ENCODE assay signal across 15 cellular contexts in genomic region chr11:44310456-44311272, GRCh38. TPM values are rescaled to one million over a fixed set of nuclear protein-coding genes. Genes with fewer than 3 reads are reported as not detected.
DNase-seq lines count a peak whose midpoint lies in the region; ATAC-seq and TF ChIP-seq lines count a peak whose summit lies in the region.
"Had no signal": no experiment of that assay in that cellular context is flagged by ENCODE, and none has a peak within 500 bp of the region (broad histone marks: within the 10 kb centered on the region; RNA-seq: fewer than 3 reads in every experiment).

No MANE protein-coding gene starts in this region.

- H4K20me1 ChIP-seq in GM23338 (replicated peaks; ENCODE audit: insufficient read depth): peaks cover 31% of the 10 kb centered on the region

- H3K9me2 ChIP-seq in GM23338 (ENCODE audit: insufficient read depth): no peaks in the 10 kb centered on the region

- peaks cover 3% of the 10 kb centered on the region for H3K9me3 Mint-ChIP-seq in activated CD4-positive, alpha-beta T cell treated with anti-CD3 and anti-CD28 coated beads, Interleukin-2, amount 10 ng/mL, durations not matched to agents 24 days and 14 days
- peaks cover 3% of the 10 kb centered on the region; the same call in 2 of the 3 replicates for H3K9me3 Mint-ChIP-seq in GM23338
- H3K9me3 Mint-ChIP-seq in effector memory CD8-positive, alpha-beta T cell: no peaks in the 10 kb centered on the region
- H3K9me3 Mint-ChIP-seq: activated naive CD8-positive, alpha-beta T cell treated with anti-CD3 and anti-CD28 coated beads, Interleukin-2, amount 10 ng/mL, durations not matched to agents 7 days and 5 days had no signal

- intact Hi-C loops in activated CD4-positive, alpha-beta T cell treated with anti-CD3 and anti-CD28 coated beads, Interleukin-2, amount 10 ng/mL, durations not matched to agents 24 days and 14 days (cut with micrococcal nuclease): loop anchor here (1.0 kb wide), 1 partner anchor 10 kb away; no protein-coding TSS in a partner anchor
- intact Hi-C loops in psoas muscle (cut with DNase I) (no loop called here), uterus (cut with DNase I; ENCODE audit: low total_unique reads) (no loop called here), thyroid gland (cut with DNase I) (no loop called here)

- H3F3A ChIP-seq in GM23338 (replicated peaks; ENCODE audit: low read depth): peaks cover 15% of the 10 kb centered on the region

- H3K9me3 ChIP-seq in psoas muscle (no peaks in the 10 kb centered on the region), uterus (no peaks in the 10 kb centered on the region), thyroid gland (no peaks in the 10 kb centered on the region)

- no peak overlapping the region for H2AFZ ChIP-seq in GM23338

- H3K4me2 ChIP-seq in GM23338: peak overlapping the region; percentile 79

- ATAC-seq in GM23338: peak; percentile 18
- no peak for ATAC-seq in effector memory CD8-positive, alpha-beta T cell (replicated peaks)
- ATAC-seq in psoas muscle: peak in 1 of 4 donors; percentile 19

- 8 to 9% (median 8%) methylated on average over 49 of the region's 49 CpGs for WGBS in psoas muscle, 3 donors
- WGBS in thyroid gland, 2 donors: 5 to 7% methylated on average over 40 to 46 of the region's 49 CpGs

- POLR2A ChIA-PET in GM10248 (lab: Yijun Ruan, JAX): no interaction called here

- peaks cover 100% of the 10 kb centered on the region for H3K27me3 ChIP-seq in GM23338 (ENCODE audit: insufficient read depth)
- H3K27me3 ChIP-seq in psoas muscle (ENCODE audit: insufficient read depth in 3 of 3, low read length in 2 of 3): peaks cover 0 to 98% (median 56%) of the 10 kb centered on the region in 3 donors
- peaks cover 4 to 34% of the 10 kb centered on the region in 2 donors for H3K27me3 ChIP-seq in uterus
- peaks cover 66% of the 10 kb centered on the region for H3K27me3 ChIP-seq in thyroid gland

- no peak for DNase-seq in activated CD4-positive, alpha-beta T cell treated with anti-CD3 and anti-CD28 coated beads, Interleukin-2, amount 10 ng/mL, durations not matched to agents 24 days and 14 days
- no peak for DNase-seq in activated CD4-positive, alpha-beta T cell treated with anti-CD3 and anti-CD28 coated beads for 4 hours
- peak; percentile 84 for DNase-seq in GM23338 (ENCODE audit: low spot score)
- DNase-seq in effector memory CD8-positive, alpha-beta T cell: no peak
- DNase-seq in psoas muscle: no peak
- DNase-seq in GM10248 (ENCODE audit: extremely low spot score): no peak
- no peak for DNase-seq in uterus
- DNase-seq in thyroid gland: no peak
- DNase-seq: GOT3 had no signal

- no peak overlapping the region for H3K27ac ChIP-seq in GM23338 (ENCODE audit: low read depth)
- H3K27ac ChIP-seq in psoas muscle: no peak overlapping the region
- peak overlapping the region in 1 of 2 donors; percentile 12 for H3K27ac ChIP-seq in uterus
- H3K27ac ChIP-seq in thyroid gland: no peak overlapping the region
- H3K27ac ChIP-seq: BLaER1, tibial nerve had no signal

- no peaks in the 10 kb centered on the region for H3K36me3 Mint-ChIP-seq in activated CD4-positive, alpha-beta T cell treated with anti-CD3 and anti-CD28 coated beads, Interleukin-2, amount 10 ng/mL, durations not matched to agents 24 days and 14 days (ENCODE audit: low read depth)
- H3K36me3 Mint-ChIP-seq in GM23338 (ENCODE audit: low read depth): no peaks in the 10 kb centered on the region; the same call in 2 of the 3 replicates
- H3K36me3 Mint-ChIP-seq in effector memory CD8-positive, alpha-beta T cell (ENCODE audit: insufficient read depth): peaks cover 2% of the 10 kb centered on the region

- TF ChIP-seq POLR2A in uterus (IDR thresholded peaks at IDR 0.05) (no peak), thyroid gland (IDR thresholded peaks at IDR 0.05) (no peak)

- peaks cover 93% of the 10 kb centered on the region for H3K27me3 Mint-ChIP-seq in activated CD4-positive, alpha-beta T cell treated with anti-CD3 and anti-CD28 coated beads, Interleukin-2, amount 10 ng/mL, durations not matched to agents 24 days and 14 days
- H3K27me3 Mint-ChIP-seq in GM23338 (ENCODE audit: insufficient read depth, low read depth, poor library complexity): peaks cover 100% of the 10 kb centered on the region
- peaks cover 82 to 100% of the 10 kb centered on the region in 2 donors for H3K27me3 Mint-ChIP-seq in effector memory CD8-positive, alpha-beta T cell

- H3K4me3 ChIP-seq in GM23338 (peak overlapping the region; percentile 55), psoas muscle (peak overlapping the region; percentile 61), uterus (peak overlapping the region in 1 of 2 donors; percentile 22), thyroid gland (replicated peaks in 1 of 3) (no peak overlapping the region)

- H3K36me3 ChIP-seq in GM23338 (ENCODE audit: insufficient read depth): no peaks in the 10 kb centered on the region
- no peaks in the 10 kb centered on the region for H3K36me3 ChIP-seq in psoas muscle (ENCODE audit: insufficient read depth in 1 of 2, low read depth in 1 of 2)
- H3K36me3 ChIP-seq in uterus: no peaks in the 10 kb centered on the region
- H3K36me3 ChIP-seq in thyroid gland: no peaks in the 10 kb centered on the region
- H3K36me3 ChIP-seq: BLaER1, gastroesophageal sphincter, tibial nerve had no signal

- TF ChIP-seq CTCF in GM23338 (conservative IDR thresholded peaks at IDR 0.05; ENCODE audit: low read depth in 2 of 2): no peak
- TF ChIP-seq CTCF in psoas muscle (IDR thresholded peaks at IDR 0.05): no peak
- TF ChIP-seq CTCF in GM10248 (IDR thresholded peaks at IDR 0.05; ENCODE audit: control extremely low read depth, extremely low read depth, low read depth, missing control alignments): no peak
- TF ChIP-seq CTCF in uterus (IDR thresholded peaks at IDR 0.05): no peak
- TF ChIP-seq CTCF in thyroid gland (IDR thresholded peaks at IDR 0.05): no peak

- CTCF ChIA-PET in GM10248 (lab: Yijun Ruan, JAX): no interaction called here

- peak overlapping the region; percentile 41 for H3K27ac Mint-ChIP-seq in activated CD4-positive, alpha-beta T cell treated with anti-CD3 and anti-CD28 coated beads, Interleukin-2, amount 10 ng/mL, durations not matched to agents 24 days and 14 days
- no peak overlapping the region for H3K27ac Mint-ChIP-seq in GM23338
- no peak overlapping the region for H3K27ac Mint-ChIP-seq in effector memory CD8-positive, alpha-beta T cell
- H3K27ac Mint-ChIP-seq: activated naive CD8-positive, alpha-beta T cell treated with anti-CD3 and anti-CD28 coated beads, Interleukin-2, amount 10 ng/mL, durations not matched to agents 7 days and 5 days had no signal

- no peaks in the 10 kb centered on the region for H3K79me2 ChIP-seq in GM23338 (replicated peaks; ENCODE audit: insufficient read depth)

- H3K4me3 Mint-ChIP-seq in activated CD4-positive, alpha-beta T cell treated with anti-CD3 and anti-CD28 coated beads, Interleukin-2, amount 10 ng/mL, durations not matched to agents 24 days and 14 days: peak overlapping the region; percentile 50
- peak overlapping the region; percentile 65 for H3K4me3 Mint-ChIP-seq in GM23338
- peak overlapping the region; percentile 18 to 52 for H3K4me3 Mint-ChIP-seq in effector memory CD8-positive, alpha-beta T cell
- H3K4me3 Mint-ChIP-seq: activated naive CD8-positive, alpha-beta T cell treated with anti-CD3 and anti-CD28 coated beads, Interleukin-2, amount 10 ng/mL, durations not matched to agents 7 days and 5 days had no signal

- H3K4me1 Mint-ChIP-seq in activated CD4-positive, alpha-beta T cell treated with anti-CD3 and anti-CD28 coated beads, Interleukin-2, amount 10 ng/mL, durations not matched to agents 24 days and 14 days: peaks cover 20% of the 10 kb centered on the region
- H3K4me1 Mint-ChIP-seq in GM23338: peaks cover 46% of the 10 kb centered on the region
- H3K4me1 Mint-ChIP-seq in effector memory CD8-positive, alpha-beta T cell (ENCODE audit: low read depth in 2 of 2): peaks cover 12 to 19% of the 10 kb centered on the region in 2 donors

- H3K4me1 ChIP-seq in GM23338 (ENCODE audit: insufficient read depth) (peaks cover 41% of the 10 kb centered on the region), psoas muscle (peaks cover 19% of the 10 kb centered on the region), uterus (peaks cover 0 to 15% of the 10 kb centered on the region in 2 donors), thyroid gland (peaks cover 22 to 30% of the 10 kb centered on the region in 2 donors)

RNA-seq across cellular contexts. Expression of gene ALX4, which starts 0.7 kb away (rescaled TPM):
- total RNA-seq in activated CD4-positive, alpha-beta T cell treated with anti-CD3 and anti-CD28 coated beads, Interleukin-2, amount 10 ng/mL, durations not matched to agents 24 days and 14 days: not detected in 2 replicates
- not detected in 2 replicates for total RNA-seq in GM23338 (2014; rRNA removed; shearing (Covaris generic))
- polyA plus RNA-seq in GM23338 (2016; fragmentation: Nextera tagmentation; extraction: Ambion mirVana) (not detected in 2 replicates), psoas muscle (under 1 TPM; 0.04 to 0.23 (median 0.06) TPM)
- total RNA-seq in psoas muscle (under 1 TPM in 3 of 4 donors, not detected in 1; 0.11 to 0.21 (median 0.17) TPM), uterus (1 to 10 TPM in 1 of 4 donors, under 1 TPM in 2, not detected in 1; 0.26 to 2.5 (median 0.73) TPM), thyroid gland (under 1 TPM in 2 of 4 donors, not detected in 2; 0.10 to 0.11 TPM)
- total RNA-seq: activated naive CD8-positive, alpha-beta T cell treated with anti-CD3 and anti-CD28 coated beads, Interleukin-2, amount 10 ng/mL, durations not matched to agents 7 days and 5 days; lung microvascular endothelial cell; pulmonary artery endothelial cell had no signal

Comparison
In these comparisons a context has a peak if more than half of its experiments do, and no peak if none do; other contexts are left out.
1. H3K4me3 ChIP-seq: peak in GM23338 (single experiment) and psoas muscle (single experiment); none in thyroid gland (0 of 3).
2. Peak in every context shown above with its lines, with median percentiles within 50 percentile points of each other: H3K4me3 Mint-ChIP-seq.